Comparison of ENCODE assay signal across 18 cellular contexts in the genomic region with DNA sequence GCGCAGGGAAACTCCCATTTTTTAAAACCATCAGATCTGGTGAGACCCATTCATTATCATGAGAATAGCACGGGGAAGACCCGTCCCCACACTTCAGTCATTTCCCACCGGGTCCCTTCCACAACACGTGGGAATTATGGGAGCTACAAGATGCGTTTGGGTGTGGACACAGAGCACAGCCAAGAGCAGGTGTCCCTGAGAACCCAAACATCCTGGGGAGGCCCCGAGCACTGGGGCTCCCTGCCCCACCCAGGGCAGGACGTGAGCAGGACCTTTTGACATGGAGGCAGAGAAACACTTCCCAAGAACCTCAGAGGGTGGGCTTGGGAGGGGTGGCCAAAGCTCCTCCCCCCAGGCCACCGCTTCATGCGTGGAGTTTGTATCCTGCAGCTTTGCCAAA.
DNase-seq lines count a peak whose midpoint lies in the region; ATAC-seq and TF ChIP-seq lines count a peak whose summit lies in the region.
"Had no signal": no experiment of that assay in that cellular context is flagged by ENCODE, and none has a peak within 500 bp of the region (broad histone marks: within the 10 kb centered on the region; RNA-seq: fewer than 3 reads in every experiment).

No MANE protein-coding gene starts in this region.

- no peaks in the 10 kb centered on the region for H3K9me3 Mint-ChIP-seq in activated CD4-positive, alpha-beta T cell treated with anti-CD3 and anti-CD28 coated beads, Interleukin-2, amount 10 ng/mL, durations not matched to agents 24 days and 14 days
- H3K9me3 Mint-ChIP-seq in CD8-positive, alpha-beta T cell = no peaks in the 10 kb centered on the region
- no peaks in the 10 kb centered on the region for H3K9me3 Mint-ChIP-seq in activated naive CD8-positive, alpha-beta T cell treated with anti-CD3 and anti-CD28 coated beads for 36 hours
- H3K9me3 Mint-ChIP-seq in natural killer cell treated with Interleukin-12 subunit alpha and Interleukin-12 subunit beta and Interleukin-15 and Interleukin-18, amount 100 ng/mL, for 72 hours = no peaks in the 10 kb centered on the region
- H3K9me3 Mint-ChIP-seq: activated naive CD4-positive, alpha-beta T cell treated with anti-CD3 and anti-CD28 coated beads, Interleukin-2, amount 50 U/mL, for 24 hours; HFFc6 had no signal

- peaks cover 30% of the 10 kb centered on the region for H3K36me3 Mint-ChIP-seq in activated CD4-positive, alpha-beta T cell treated with anti-CD3 and anti-CD28 coated beads, Interleukin-2, amount 10 ng/mL, durations not matched to agents 24 days and 14 days (ENCODE audit: low read depth)
- H3K36me3 Mint-ChIP-seq in CD8-positive, alpha-beta T cell = peaks cover 35% of the 10 kb centered on the region
- peaks cover 4% of the 10 kb centered on the region for H3K36me3 Mint-ChIP-seq in activated naive CD8-positive, alpha-beta T cell treated with anti-CD3 and anti-CD28 coated beads for 36 hours
- H3K36me3 Mint-ChIP-seq in natural killer cell treated with Interleukin-12 subunit alpha and Interleukin-12 subunit beta and Interleukin-15 and Interleukin-18, amount 100 ng/mL, for 72 hours = no peaks in the 10 kb centered on the region

- no peaks in the 10 kb centered on the region for H3K27me3 ChIP-seq in CD8-positive, alpha-beta T cell (ENCODE audit: insufficient read depth, low read length)
- H3K27me3 ChIP-seq: hepatocyte, tibial nerve had no signal

- peak overlapping the region; percentile 68 for H3K4me3 Mint-ChIP-seq in activated CD4-positive, alpha-beta T cell treated with anti-CD3 and anti-CD28 coated beads, Interleukin-2, amount 10 ng/mL, durations not matched to agents 24 days and 14 days
- no peak overlapping the region for H3K4me3 Mint-ChIP-seq in CD8-positive, alpha-beta T cell
- no peak overlapping the region for H3K4me3 Mint-ChIP-seq in activated naive CD8-positive, alpha-beta T cell treated with anti-CD3 and anti-CD28 coated beads for 36 hours
- no peak overlapping the region for H3K4me3 Mint-ChIP-seq in natural killer cell treated with Interleukin-12 subunit alpha and Interleukin-12 subunit beta and Interleukin-15 and Interleukin-18, amount 100 ng/mL, for 72 hours
- H3K4me3 Mint-ChIP-seq: HFFc6 had no signal

- no peak for TF ChIP-seq CTCF in CD8-positive, alpha-beta T cell (IDR thresholded peaks at IDR 0.05)

- H3K27ac ChIP-seq in CD8-positive, alpha-beta T cell (ENCODE audit: low read depth, low read length) = no peak overlapping the region

- H3K27me3 Mint-ChIP-seq in activated CD4-positive, alpha-beta T cell treated with anti-CD3 and anti-CD28 coated beads, Interleukin-2, amount 10 ng/mL, durations not matched to agents 24 days and 14 days = no peaks in the 10 kb centered on the region
- H3K27me3 Mint-ChIP-seq in CD8-positive, alpha-beta T cell (ENCODE audit: low read depth) = no peaks in the 10 kb centered on the region
- H3K27me3 Mint-ChIP-seq in activated naive CD8-positive, alpha-beta T cell treated with anti-CD3 and anti-CD28 coated beads for 36 hours = no peaks in the 10 kb centered on the region
- H3K27me3 Mint-ChIP-seq in natural killer cell treated with Interleukin-12 subunit alpha and Interleukin-12 subunit beta and Interleukin-15 and Interleukin-18, amount 100 ng/mL, for 72 hours = no peaks in the 10 kb centered on the region
- H3K27me3 Mint-ChIP-seq: activated naive CD4-positive, alpha-beta T cell treated with anti-CD3 and anti-CD28 coated beads, Interleukin-2, amount 50 U/mL, for 24 hours had no signal

- CTCF ChIA-PET in CD8-positive, alpha-beta T cell (lab: Charles Lee) = interaction anchor here (1.2 to 1.3 kb wide), 2 partner anchors 40 to 42 kb away, joined by 3 read pairs; no protein-coding TSS in a partner anchor

- no peak for ATAC-seq in CD8-positive, alpha-beta T cell
- ATAC-seq in natural killer cell treated with Interleukin-12 subunit alpha and Interleukin-12 subunit beta and Interleukin-15 and Interleukin-18, amount 100 ng/mL, for 72 hours = no peak
- ATAC-seq in HG03139 (IDR thresholded peaks at IDR 0.05; ENCODE audit: unreplicated experiment) (no peak), HG02763 (IDR thresholded peaks at IDR 0.05; ENCODE audit: unreplicated experiment) (no peak)
- ATAC-seq: A549 had no signal

- DNase-seq in activated CD4-positive, alpha-beta T cell treated with anti-CD3 and anti-CD28 coated beads, Interleukin-2, amount 10 ng/mL, durations not matched to agents 24 days and 14 days = no peak
- no peak for DNase-seq in activated CD4-positive, alpha-beta T cell treated with anti-CD3 and anti-CD28 coated beads for 4 hours
- no peak for DNase-seq in CD8-positive, alpha-beta T cell
- DNase-seq in activated naive CD8-positive, alpha-beta T cell treated with anti-CD3 and anti-CD28 coated beads for 36 hours = no peak
- no peak for DNase-seq in natural killer cell treated with Interleukin-12 subunit alpha and Interleukin-12 subunit beta and Interleukin-15 and Interleukin-18, amount 100 ng/mL, for 72 hours (ENCODE audit: low spot score)
- no peak for DNase-seq in activated CD4-positive, CD25-positive, alpha-beta regulatory T cell (lab: John Stamatoyannopoulos, UW)
- DNase-seq: EL, HFFc6, kidney, NCI-H187 treated with DMSO at 0.1 percent for 48 hours, NCI-H510A, small intestine had no signal

- peaks cover under 1% of the 10 kb centered on the region for H3K36me3 ChIP-seq in CD8-positive, alpha-beta T cell (ENCODE audit: insufficient read depth, low read length)

- intact Hi-C loops in activated CD4-positive, alpha-beta T cell treated with anti-CD3 and anti-CD28 coated beads, Interleukin-2, amount 10 ng/mL, durations not matched to agents 24 days and 14 days (cut with micrococcal nuclease) = no loop called here
- intact Hi-C loops in CD8-positive, alpha-beta T cell (cut with DNase I, micrococcal nuclease) = no loop called here

- peaks cover 28% of the 10 kb centered on the region for H3K4me1 Mint-ChIP-seq in activated CD4-positive, alpha-beta T cell treated with anti-CD3 and anti-CD28 coated beads, Interleukin-2, amount 10 ng/mL, durations not matched to agents 24 days and 14 days
- H3K4me1 Mint-ChIP-seq in CD8-positive, alpha-beta T cell (ENCODE audit: low read depth) = peaks cover 32% of the 10 kb centered on the region
- peaks cover 21% of the 10 kb centered on the region for H3K4me1 Mint-ChIP-seq in activated naive CD8-positive, alpha-beta T cell treated with anti-CD3 and anti-CD28 coated beads for 36 hours
- peaks cover 18 to 42% of the 10 kb centered on the region in 2 donors for H3K4me1 Mint-ChIP-seq in natural killer cell treated with Interleukin-12 subunit alpha and Interleukin-12 subunit beta and Interleukin-15 and Interleukin-18, amount 100 ng/mL, for 72 hours (ENCODE audit: low read depth in 2 of 2)

- H3K27ac Mint-ChIP-seq in activated CD4-positive, alpha-beta T cell treated with anti-CD3 and anti-CD28 coated beads, Interleukin-2, amount 10 ng/mL, durations not matched to agents 24 days and 14 days = peak overlapping the region; percentile 81
- H3K27ac Mint-ChIP-seq in CD8-positive, alpha-beta T cell = peak overlapping the region; percentile 32
- peak overlapping the region; percentile 87 for H3K27ac Mint-ChIP-seq in activated naive CD8-positive, alpha-beta T cell treated with anti-CD3 and anti-CD28 coated beads for 36 hours
- H3K27ac Mint-ChIP-seq in natural killer cell treated with Interleukin-12 subunit alpha and Interleukin-12 subunit beta and Interleukin-15 and Interleukin-18, amount 100 ng/mL, for 72 hours = peak overlapping the region; percentile 86 to 91
- H3K27ac Mint-ChIP-seq: HFFc6 had no signal

- no peak overlapping the region for H3K4me3 ChIP-seq in CD8-positive, alpha-beta T cell (ENCODE audit: low read depth, low read length)
- H3K4me3 ChIP-seq: A549, hepatocyte, tibial nerve had no signal

- POLR2A ChIA-PET in CD8-positive, alpha-beta T cell (lab: Charles Lee) = interaction anchor here (0.7 kb wide), 1 partner anchor 558 kb away, joined by 3 read pairs; no protein-coding TSS in a partner anchor

- H3K9me3 ChIP-seq in CD8-positive, alpha-beta T cell (ENCODE audit: low read length) = no peaks in the 10 kb centered on the region
- H3K9me3 ChIP-seq: A549, tibial nerve had no signal

- H3K4me1 ChIP-seq in CD8-positive, alpha-beta T cell (ENCODE audit: insufficient read depth, low read length) = peaks cover 20% of the 10 kb centered on the region

Comparison
In these comparisons a context has a peak if more than half of its experiments do, and no peak if none do; other contexts are left out.
1. H3K27ac Mint-ChIP-seq: peak in every context shown above with its lines; median percentile 88 in natural killer cell treated with Interleukin-12 subunit alpha and Interleukin-12 subunit beta and Interleukin-15 and Interleukin-18, amount 100 ng/mL, for 72 hours; 87 in activated naive CD8-positive, alpha-beta T cell treated with anti-CD3 and anti-CD28 coated beads for 36 hours; 81 in activated CD4-positive, alpha-beta T cell treated with anti-CD3 and anti-CD28 coated beads, Interleukin-2, amount 10 ng/mL, durations not matched to agents 24 days and 14 days; 32 in CD8-positive, alpha-beta T cell.